Comparison of ENCODE assay signal across 21 cellular contexts in genomic region chr11:47994417-47994816, GRCh38.
"Had no signal": no experiment of that assay in that cellular context is flagged by ENCODE, and none has a peak within 500 bp of the region (broad histone marks: within the 10 kb centered on the region; RNA-seq: fewer than 3 reads in every experiment).

No MANE protein-coding gene starts in this region.

- H3K9me3 ChIP-seq: esophagus muscularis mucosa, gastrocnemius medialis, heart right ventricle, prostate gland, right lobe of liver, testis, tibial nerve had no signal

- H3K27me3 ChIP-seq: esophagus muscularis mucosa, gastrocnemius medialis, heart right ventricle, right lobe of liver, testis, tibial nerve had no signal

- FAIRE-seq: islet of Langerhans had no signal

- H3K27ac ChIP-seq: epithelial cell of prostate, esophagus muscularis mucosa, heart right ventricle, parathyroid adenoma, prostate gland, right lobe of liver, testis, tibial nerve had no signal

- H3K4me1 ChIP-seq: parathyroid adenoma, testis had no signal

- H3K79me2 ChIP-seq: parathyroid adenoma had no signal

- H2AFZ ChIP-seq: parathyroid adenoma had no signal

- ATAC-seq: effector memory CD8-positive, alpha-beta T cell; gastrocnemius medialis; heart right ventricle; right lobe of liver; stimulated activated naive B cell treated with anti-CD40 and anti-IgM and Interleukin-4, amounts not matched to agents 10 μg/mL and 1 μg/mL and 100 μg/mL, for 72 hours; stimulated activated naive CD8-positive, alpha-beta T cell treated with anti-CD3 and anti-CD28 coated beads, Interleukin-15, amount 100 ng/mL, for 72 hours had no signal

- DNase-seq: effector memory CD8-positive, alpha-beta T cell; gastrocnemius medialis; heart right ventricle; hypothalamus; kidney glomerular epithelial cell; mesendoderm; naive B cell; retina; stimulated activated CD4-positive, alpha-beta T cell treated with anti-CD3 and anti-CD28 coated beads, Interleukin-15, amount 100 ng/mL, for 24 hours; stimulated activated CD4-positive, alpha-beta T cell treated with anti-CD3 and anti-CD28 coated beads, Interleukin-1b, Interleukin-23, amount 100 ng/mL, for 48 hours; stimulated activated CD4-positive, alpha-beta T cell treated with anti-CD3 and anti-CD28 coated beads, Interleukin-4, amount 100 ng/mL, for 24 hours; stimulated activated naive B cell treated with anti-CD40 and anti-IgM and Interleukin-4, amounts not matched to agents 10 μg/mL and 1 μg/mL and 100 μg/mL, for 72 hours; stimulated activated naive CD8-positive, alpha-beta T cell treated with anti-CD3 and anti-CD28 coated beads, Interleukin-15, amount 100 ng/mL, for 72 hours; testis had no signal

- H3K9ac ChIP-seq: parathyroid adenoma had no signal

- H3K4me3 ChIP-seq: esophagus muscularis mucosa, gastrocnemius medialis, heart right ventricle, prostate gland, right lobe of liver, testis, tibial nerve had no signal

- H3K36me3 ChIP-seq: esophagus muscularis mucosa, gastrocnemius medialis, heart right ventricle, prostate gland, right lobe of liver, tibial nerve had no signal
